8 cellular contexts compared by ENCODE assay signal in the genomic region with DNA sequence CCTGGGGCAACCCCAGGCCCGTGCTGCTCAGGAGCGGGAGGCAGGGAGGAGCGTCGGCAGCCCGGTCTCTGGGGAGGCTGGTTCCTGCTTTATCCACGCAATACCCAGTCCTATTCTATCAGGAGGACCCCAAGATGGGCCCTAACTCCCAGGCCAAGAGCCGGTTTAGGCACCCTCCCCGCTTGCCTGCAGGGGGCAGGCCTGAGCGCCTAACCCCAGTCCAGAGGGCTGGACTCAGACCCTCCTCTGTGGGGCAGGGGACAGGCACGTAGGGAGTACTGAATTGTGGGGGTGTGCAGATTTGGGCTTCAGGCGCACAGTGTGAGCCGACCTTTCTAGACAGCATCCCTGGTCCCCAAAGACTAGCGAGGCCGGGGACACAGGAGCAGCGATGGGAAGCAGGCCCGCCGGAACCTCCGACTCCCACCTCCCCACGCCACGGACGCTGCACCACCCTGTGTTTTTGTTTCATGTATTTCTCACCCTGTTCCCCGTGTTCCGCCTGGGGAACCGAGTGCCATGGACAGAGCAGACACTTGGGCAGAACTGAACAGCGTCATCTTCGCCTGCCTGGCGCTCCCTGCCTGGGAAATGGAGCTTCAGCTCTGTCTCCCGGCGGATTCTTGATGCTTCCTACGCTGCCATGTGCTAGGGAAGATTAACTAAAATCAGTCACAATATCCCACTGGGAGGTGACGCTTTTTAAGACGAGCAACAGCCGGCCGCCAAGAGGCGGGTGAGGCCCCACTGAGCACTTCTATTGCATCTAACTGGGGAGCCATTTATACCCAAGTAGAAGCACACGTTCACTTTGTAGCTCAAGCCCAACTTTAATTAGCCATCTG. TPM values are rescaled to one million over a fixed set of nuclear protein-coding genes. Genes with fewer than 3 reads are reported as not detected.
DNase-seq lines count a peak whose midpoint lies in the region; ATAC-seq and TF ChIP-seq lines count a peak whose summit lies in the region.

No MANE protein-coding gene starts in this region.

- no peak for ATAC-seq in GM19035 (IDR thresholded peaks at IDR 0.05; ENCODE audit: unreplicated experiment)
- no peak for ATAC-seq in naive thymus-derived CD8-positive, alpha-beta T cell

- TF ChIP-seq CTCF in chondrocyte (IDR thresholded peaks at IDR 0.05), result peak; percentile 80
- TF ChIP-seq CTCF in neural crest cell (conservative IDR thresholded peaks at IDR 0.05), result peak; percentile 72

- H3K27me3 Mint-ChIP-seq in chondrocyte (ENCODE audit: low read depth), result no peaks in the 10 kb centered on the region
- H3K27me3 Mint-ChIP-seq in neural crest cell (ENCODE audit: low read depth), result no peaks in the 10 kb centered on the region
- no peaks in the 10 kb centered on the region for H3K27me3 Mint-ChIP-seq in naive thymus-derived CD8-positive, alpha-beta T cell

- POLR2A ChIA-PET in naive thymus-derived CD8-positive, alpha-beta T cell (lab: Charles Lee), result interaction anchor here (0.8 to 1.6 kb wide), 3 partner anchors 101 to 127 kb away, joined by 3 to 5 read pairs (median 3); no protein-coding TSS in a partner anchor

- peaks cover 29% of the 10 kb centered on the region for H3K4me1 Mint-ChIP-seq in chondrocyte (ENCODE audit: low read depth)
- peaks cover 14% of the 10 kb centered on the region for H3K4me1 Mint-ChIP-seq in neural crest cell
- H3K4me1 Mint-ChIP-seq in naive thymus-derived CD8-positive, alpha-beta T cell, result peaks cover 15 to 54% (median 34%) of the 10 kb centered on the region in 4 donors

- DNase-seq in GM03348 (ENCODE audit: low spot score) (peak; percentile 79), NCI-H82 treated with DMSO at 0.1 percent for 48 hours (lab: John Stamatoyannopoulos, UW; ENCODE audit: unreplicated experiment) (peak; percentile 31), chondrocyte (ENCODE audit: low spot score) (no peak), neural crest cell (ENCODE audit: low read depth, low spot score) (peak; percentile 61), NCI-H1930 (lab: John Stamatoyannopoulos, UW) (no peak), NCI-H2171 (lab: John Stamatoyannopoulos, UW) (no peak)
- DNase-seq in naive thymus-derived CD8-positive, alpha-beta T cell, result no peak

- H3K4me3 Mint-ChIP-seq in chondrocyte (ENCODE audit: unreplicated experiment) (no peak overlapping the region), neural crest cell (no peak overlapping the region)
- no peak overlapping the region for H3K4me3 Mint-ChIP-seq in naive thymus-derived CD8-positive, alpha-beta T cell

- H3K27ac Mint-ChIP-seq in chondrocyte (ENCODE audit: unreplicated experiment) (no peak overlapping the region), neural crest cell (ENCODE audit: unreplicated experiment) (no peak overlapping the region)
- H3K27ac Mint-ChIP-seq in naive thymus-derived CD8-positive, alpha-beta T cell, result peak overlapping the region in 2 of 10 donors; percentile 26 to 62

- peaks cover 1% of the 10 kb centered on the region for H3K36me3 Mint-ChIP-seq in chondrocyte (ENCODE audit: low read depth)
- no peaks in the 10 kb centered on the region for H3K36me3 Mint-ChIP-seq in neural crest cell (ENCODE audit: low read depth)
- H3K36me3 Mint-ChIP-seq in naive thymus-derived CD8-positive, alpha-beta T cell, result peaks cover 0 to 10% (median 3%) of the 10 kb centered on the region in 3 donors

- no peaks in the 10 kb centered on the region for H3K9me3 Mint-ChIP-seq in chondrocyte (ENCODE audit: low read depth)
- H3K9me3 Mint-ChIP-seq in neural crest cell, result no peaks in the 10 kb centered on the region
- no peaks in the 10 kb centered on the region for H3K9me3 Mint-ChIP-seq in naive thymus-derived CD8-positive, alpha-beta T cell

RNA-seq across cellular contexts. Expression of a gene that starts 5.3 kb away (rescaled TPM):
- total RNA-seq in chondrocyte (9.5 to 15.2 TPM (median 10.0 TPM) in 3 replicates), neural crest cell (54.9 and 60.2 TPM in 2 replicates)
- 10 to 100 TPM; 17.1 to 18.5 TPM for total RNA-seq in naive thymus-derived CD8-positive, alpha-beta T cell
- polyA plus RNA-seq in naive thymus-derived CD8-positive, alpha-beta T cell, result 10 to 100 TPM; 52.0 to 62.3 (median 53.7) TPM

RNA-seq across cellular contexts. Expression of a gene that starts 5.4 kb away (rescaled TPM):
- total RNA-seq in chondrocyte (17.7 to 19.8 TPM (median 17.8 TPM) in 3 replicates), neural crest cell (45.1 and 48.5 TPM in 2 replicates)
- 10 to 100 TPM; 16.3 to 18.2 TPM for total RNA-seq in naive thymus-derived CD8-positive, alpha-beta T cell
- 10 to 100 TPM; 31.8 to 53.0 (median 42.5) TPM for polyA plus RNA-seq in naive thymus-derived CD8-positive, alpha-beta T cell

RNA-seq across cellular contexts. Expression of a gene that starts 14.6 kb away (rescaled TPM):
- total RNA-seq in chondrocyte (22.7 to 31.0 TPM (median 23.8 TPM) in 3 replicates), neural crest cell (49.7 and 53.8 TPM in 2 replicates)
- 10 to 100 TPM; 84.5 to 95.9 TPM for total RNA-seq in naive thymus-derived CD8-positive, alpha-beta T cell
- polyA plus RNA-seq in naive thymus-derived CD8-positive, alpha-beta T cell, result 100 to 1,000 TPM; 146 to 243 (median 190) TPM

Comparison
In these comparisons a context has a peak if more than half of its experiments do, and no peak if none do; other contexts are left out.
1. DNase-seq: peak in GM03348 (single experiment), NCI-H82 treated with DMSO at 0.1 percent for 48 hours (single experiment) and neural crest cell (single experiment); none in chondrocyte (single experiment), NCI-H1930 (0 of 2), NCI-H2171 (single experiment) and naive thymus-derived CD8-positive, alpha-beta T cell (0 of 10).